8 cellular contexts compared by ENCODE assay signal in the genomic region with DNA sequence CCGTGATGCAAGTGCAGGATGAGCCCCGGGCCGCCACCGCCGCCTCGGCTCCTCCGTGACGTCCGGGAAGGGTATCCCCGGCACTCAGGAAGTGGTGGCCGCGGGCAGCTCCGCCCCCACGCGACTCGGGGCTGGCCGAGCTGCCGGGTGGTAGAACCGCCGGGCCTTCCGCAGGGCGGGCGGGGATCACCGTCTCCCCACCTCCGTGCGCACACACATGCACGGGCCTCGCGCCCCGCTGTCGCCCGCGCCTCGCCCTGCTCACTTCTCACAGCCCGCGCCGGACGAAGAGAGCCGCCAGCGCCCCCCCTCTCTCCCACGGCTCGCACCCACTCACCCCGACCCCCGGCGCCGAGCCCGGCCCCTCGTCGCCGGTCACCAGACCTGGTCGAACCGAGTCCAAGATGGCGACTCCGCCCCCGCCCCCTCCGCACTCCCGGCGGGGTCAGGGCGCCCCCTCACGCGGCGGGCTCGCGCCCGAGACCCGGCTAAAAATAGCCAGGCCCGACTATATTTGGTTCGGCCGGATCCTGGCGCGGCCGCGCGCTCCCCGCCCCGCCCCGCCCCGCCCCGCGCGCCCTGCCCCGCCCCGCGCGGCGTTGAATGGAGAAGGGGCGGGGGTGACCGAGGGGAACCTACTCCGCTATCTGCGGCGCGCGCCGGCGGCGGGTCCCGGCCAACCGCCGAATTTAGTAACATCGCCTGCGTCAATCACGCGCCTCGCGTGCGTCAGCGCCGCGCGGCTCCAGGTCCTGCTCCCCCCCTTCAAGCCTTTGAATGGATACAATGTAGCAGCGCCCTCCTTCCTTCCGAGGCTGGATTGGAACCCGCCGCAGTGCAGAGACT. TPM values are rescaled to one million over a fixed set of nuclear protein-coding genes. Genes with fewer than 3 reads are reported as not detected.
DNase-seq lines count a peak whose midpoint lies in the region; ATAC-seq, FAIRE-seq and TF ChIP-seq lines count a peak whose summit lies in the region.

No MANE protein-coding gene starts in this region.

- ATAC-seq in GM21825 (IDR thresholded peaks at IDR 0.05; ENCODE audit: unreplicated experiment) (peak; percentile 47), natural killer cell (peak; percentile 49 to 82 (median 66))

- peak overlapping the region; percentile 83 for H3K27ac ChIP-seq in Karpas-422 (ENCODE audit: low read length)
- H3K27ac ChIP-seq in fibroblast of lung (ENCODE audit: insufficient read depth, low read length) = peak overlapping the region; percentile 97

- peaks cover 51 to 59% of the 10 kb centered on the region in 2 donors for H3K4me1 Mint-ChIP-seq in natural killer cell

- H3K4me3 Mint-ChIP-seq in natural killer cell = peak overlapping the region; percentile 99

- TF ChIP-seq CTCF in fibroblast of lung (conservative IDR thresholded peaks at IDR 0.05 in 1 of 2, IDR thresholded peaks at IDR 0.05 in 1 of 2; ENCODE audit: low read depth in 1 of 2, low read length in 2 of 2) (peak; percentile 6 to 21), natural killer cell (IDR thresholded peaks at IDR 0.05) (no peak)

- peak overlapping the region; percentile 90 for H3K4me2 ChIP-seq in Karpas-422 (ENCODE audit: low read depth, low read length, poor library complexity, severe bottlenecking)
- H3K4me2 ChIP-seq in fibroblast of lung (ENCODE audit: extremely low read depth, insufficient read depth, low read length) = peak overlapping the region; percentile 99

- peak overlapping the region; percentile 91 for H2AFZ ChIP-seq in Karpas-422 (ENCODE audit: low read length)
- no peak overlapping the region for H2AFZ ChIP-seq in fibroblast of lung (ENCODE audit: low read length)

- H4K20me1 ChIP-seq in Karpas-422 (ENCODE audit: insufficient read depth, low read depth, low read length) = no peaks in the 10 kb centered on the region
- no peaks in the 10 kb centered on the region for H4K20me1 ChIP-seq in fibroblast of lung (ENCODE audit: control insufficient read depth, extremely low read depth, insufficient read depth, low read length)

- H3K4me3 ChIP-seq in Karpas-422 (ENCODE audit: low read length) = peak overlapping the region; percentile 79
- H3K4me3 ChIP-seq in fibroblast of lung (replicated peaks in 1 of 4; ENCODE audit: control extremely low read depth in 1 of 4, insufficient read depth in 1 of 4, low read depth in 3 of 4, low read length in 4 of 4) = peak overlapping the region; percentile 75 to 98 (median 88)

- DNase-seq in Daoy (ENCODE audit: low read depth) = peak; percentile 98
- DNase-seq in Karpas-422 = peak; percentile 96
- peak; percentile 84 for DNase-seq in RCC 7860 (ENCODE audit: low spot score)
- DNase-seq in activated T-helper 1 cell treated with anti-CD3 and anti-CD28 coated beads, Interleukin-2, amount 50 U/mL, for 16 hours (ENCODE audit: low read depth in 1 of 2, low spot score in 1 of 2) = peak; percentile 82 to 88
- peak; percentile 91 to 97 for DNase-seq in fibroblast of lung (ENCODE audit: low read depth in 2 of 2)
- peak; percentile 97 for DNase-seq in natural killer cell
- peak; percentile 91 to 97 (median 95) for DNase-seq in stimulated activated naive CD4-positive, alpha-beta T cell (lab: John Stamatoyannopoulos, UW)

- H3K9me2 ChIP-seq in Karpas-422 (replicated peaks; ENCODE audit: insufficient read depth, low read length) = no peaks in the 10 kb centered on the region

- H3K9me3 Mint-ChIP-seq in natural killer cell = no peaks in the 10 kb centered on the region

- peaks cover 18 to 25% of the 10 kb centered on the region in 2 donors for H3K27me3 Mint-ChIP-seq in natural killer cell (ENCODE audit: low read depth in 2 of 2)

- no peaks in the 10 kb centered on the region for H3K36me3 ChIP-seq in Karpas-422 (ENCODE audit: insufficient read depth, low read length)
- H3K36me3 ChIP-seq in fibroblast of lung (ENCODE audit: control insufficient read depth, insufficient read depth, low read length) = no peaks in the 10 kb centered on the region

- H3K79me2 ChIP-seq in Karpas-422 (ENCODE audit: low read length) = no peaks in the 10 kb centered on the region
- peaks cover 16% of the 10 kb centered on the region for H3K79me2 ChIP-seq in fibroblast of lung (ENCODE audit: control insufficient read depth, insufficient read depth, low read length)

- peak overlapping the region; percentile 96 to 99 for H3K27ac Mint-ChIP-seq in natural killer cell

- H3K4me1 ChIP-seq in Karpas-422 (ENCODE audit: low read length) (peaks cover 27% of the 10 kb centered on the region), fibroblast of lung (ENCODE audit: control insufficient read depth, extremely low read depth, insufficient read depth, low read length) (peaks cover 6% of the 10 kb centered on the region)

- H3K9ac ChIP-seq in Karpas-422 (ENCODE audit: low read length) (peak overlapping the region; percentile 91), fibroblast of lung (ENCODE audit: insufficient read depth, low read length) (peak overlapping the region; percentile 100)

- no peak for FAIRE-seq in RCC 7860 (lab: Jason Lieb, UNC)

- H3K9me3 ChIP-seq in Karpas-422 (ENCODE audit: low read length) = no peaks in the 10 kb centered on the region
- H3K9me3 ChIP-seq in fibroblast of lung (ENCODE audit: control insufficient read depth, insufficient read depth, low read depth, low read length) = no peaks in the 10 kb centered on the region

- H3K36me3 Mint-ChIP-seq in natural killer cell = no peaks in the 10 kb centered on the region

- no peaks in the 10 kb centered on the region for H3K27me3 ChIP-seq in Karpas-422 (ENCODE audit: low read length)
- H3K27me3 ChIP-seq in fibroblast of lung (ENCODE audit: control insufficient read depth, insufficient read depth, low read length) = no peaks in the 10 kb centered on the region

- intact Hi-C loops in natural killer cell (cut with micrococcal nuclease) = loop anchor here (1.0 to 10.0 kb wide), 7 partner anchors 31 to 765 kb away; partner anchors contain the start of genes ALG2, INVS, SEC61B and STX17

RNA-seq across cellular contexts. Expression of gene NR4A3, which starts 2.0 kb away (rescaled TPM):
- 0.17 and 0.24 TPM in 2 replicates for total RNA-seq in Daoy (2014; rRNA removed; shearing (Covaris generic))
- 0.18 and 0.45 TPM in 2 replicates for total RNA-seq in Karpas-422 (2014; rRNA removed; shearing (Covaris generic); ENCODE audit: low replicate concordance)
- total RNA-seq in fibroblast of lung (5.6 and 9.1 TPM in 2 replicates), natural killer cell (10 to 100 TPM; 31.1 to 43.4 (median 38.6) TPM)
- 2.6 and 8.2 TPM in 2 replicates for polyA plus RNA-seq in fibroblast of lung
- 3.7 and 14.5 TPM in 2 replicates for polyA plus RNA-seq in fibroblast of lung (2012)
- polyA minus RNA-seq in fibroblast of lung (ENCODE audit: low replicate concordance) = 9.0 and 17.9 TPM in 2 replicates

Comparison
In these comparisons a context has a peak if more than half of its experiments do, and no peak if none do; other contexts are left out.
1. Peak in every context shown above with its lines: DNase-seq, ATAC-seq, H3K4me3 ChIP-seq and H3K27ac ChIP-seq.